ENCODE assay signal across 25 cellular contexts in genomic region chr15:23567921-23568320, GRCh38. TPM values are rescaled to one million over a fixed set of nuclear protein-coding genes. Genes with fewer than 3 reads are reported as not detected.
DNase-seq lines count a peak whose midpoint lies in the region; ATAC-seq lines count a peak whose summit lies in the region.
"Had no signal": no experiment of that assay in that cellular context is flagged by ENCODE, and none has a peak within 500 bp of the region (broad histone marks: within the 10 kb centered on the region; RNA-seq: fewer than 3 reads in every experiment).

No MANE protein-coding gene starts in this region.

- H3K4me3 Mint-ChIP-seq in activated naive CD8-positive, alpha-beta T cell, result peak overlapping the region; percentile 14
- no peak overlapping the region for H3K4me3 Mint-ChIP-seq in activated naive CD8-positive, alpha-beta T cell treated with anti-CD3 and anti-CD28 coated beads, Interleukin-2, amount 50 U/mL, for 24 hours
- H3K4me3 Mint-ChIP-seq: activated CD8-positive, alpha-beta T cell treated with anti-CD3 and anti-CD28 coated beads, Interleukin-2, amount 10 ng/mL, durations not matched to agents 7 days and 5 days; activated T-helper 17 cell treated with anti-CD3 and anti-CD28 coated beads, Interleukin-2, amount 50 U/mL, for 72 hours; B cell; T-helper 2 cell treated with Interferon-gamma antibody and Interleukin-4, amounts not matched to agents 5 μg/mL and 100 μg/mL, for 36 hours had no signal

- no peak overlapping the region for H3K27ac ChIP-seq in thymus (ENCODE audit: low read depth)
- H3K27ac ChIP-seq: breast epithelium, left ventricle myocardium inferior had no signal

- no peaks in the 10 kb centered on the region for H3K27me3 Mint-ChIP-seq in activated naive CD8-positive, alpha-beta T cell
- no peaks in the 10 kb centered on the region for H3K27me3 Mint-ChIP-seq in activated naive CD8-positive, alpha-beta T cell treated with anti-CD3 and anti-CD28 coated beads, Interleukin-2, amount 50 U/mL, for 24 hours
- H3K27me3 Mint-ChIP-seq: B cell had no signal

- no peak for DNase-seq in activated naive CD8-positive, alpha-beta T cell treated with anti-CD3 and anti-CD28 coated beads, Interleukin-2, amount 50 U/mL, for 24 hours
- DNase-seq in NCI-H69 (lab: John Stamatoyannopoulos, UW) (peak; percentile 6), midbrain (lab: John Stamatoyannopoulos, UW) (peak; percentile 63), GM03348 (ENCODE audit: low spot score) (no peak), DMS153 (lab: John Stamatoyannopoulos, UW) (no peak), NCI-H187 (lab: John Stamatoyannopoulos, UW) (no peak)
- DNase-seq: activated CD8-positive, alpha-beta T cell treated with anti-CD3 and anti-CD28 coated beads, Interleukin-2, amount 10 ng/mL, durations not matched to agents 7 days and 5 days; CD8-positive, alpha-beta T cell; KBM-7; left ventricle myocardium inferior; NCI-H187 treated with DMSO at 0.1 percent for 48 hours; NCI-H2171 treated with DMSO at 0.1 percent for 48 hours; NCI-H510A treated with DMSO at 0.1 percent for 48 hours; occipital lobe; SIG-M5; stimulated activated CD4-positive, alpha-beta T cell treated with anti-CD3 and anti-CD28 coated beads, Interleukin-15, amount 100 ng/mL, for 24 hours; stimulated activated CD4-positive, alpha-beta T cell treated with anti-CD3 and anti-CD28 coated beads, Interleukin-4, amount 100 ng/mL, for 4 hours; trophoblast cell had no signal

- H3K4me3 ChIP-seq in thymus (ENCODE audit: low read length), result peak overlapping the region; percentile 6
- H3K4me3 ChIP-seq: breast epithelium, left ventricle myocardium inferior had no signal

- H3K36me3 ChIP-seq in thymus (ENCODE audit: control insufficient read depth, insufficient read depth), result no peaks in the 10 kb centered on the region
- H3K36me3 ChIP-seq: breast epithelium, left ventricle myocardium inferior had no signal

- H3K27ac Mint-ChIP-seq in activated naive CD8-positive, alpha-beta T cell, result no peak overlapping the region
- no peak overlapping the region for H3K27ac Mint-ChIP-seq in activated naive CD8-positive, alpha-beta T cell treated with anti-CD3 and anti-CD28 coated beads, Interleukin-2, amount 50 U/mL, for 24 hours
- H3K27ac Mint-ChIP-seq: activated CD8-positive, alpha-beta T cell treated with anti-CD3 and anti-CD28 coated beads, Interleukin-2, amount 10 ng/mL, durations not matched to agents 7 days and 5 days; activated naive CD4-positive, alpha-beta T cell treated with anti-CD3 and anti-CD28 coated beads, Interleukin-2, amount 50 U/mL, for 24 hours; activated T-helper 17 cell treated with anti-CD3 and anti-CD28 coated beads, Interleukin-2, amount 50 U/mL, for 72 hours; B cell; CD8-positive, alpha-beta T cell; T-helper 2 cell treated with Interferon-gamma antibody and Interleukin-4, amounts not matched to agents 5 μg/mL and 100 μg/mL, for 36 hours had no signal

- H3K27me3 ChIP-seq in thymus (ENCODE audit: control insufficient read depth, insufficient read depth), result no peaks in the 10 kb centered on the region
- H3K27me3 ChIP-seq: breast epithelium had no signal

- no peak for ATAC-seq in activated naive CD8-positive, alpha-beta T cell treated with anti-CD3 and anti-CD28 coated beads, Interleukin-2, amount 50 U/mL, for 24 hours
- ATAC-seq: activated CD8-positive, alpha-beta T cell treated with anti-CD3 and anti-CD28 coated beads, Interleukin-2, amount 10 ng/mL, durations not matched to agents 7 days and 5 days; activated T-helper 17 cell treated with anti-CD3 and anti-CD28 coated beads, Interleukin-2, amount 50 U/mL, for 72 hours; CD8-positive, alpha-beta T cell had no signal

- H3K9me3 ChIP-seq in thymus (ENCODE audit: control insufficient read depth), result peaks cover 1% of the 10 kb centered on the region

- H3K9me3 Mint-ChIP-seq in activated naive CD8-positive, alpha-beta T cell (ENCODE audit: low read depth), result no peaks in the 10 kb centered on the region
- H3K9me3 Mint-ChIP-seq in activated naive CD8-positive, alpha-beta T cell treated with anti-CD3 and anti-CD28 coated beads, Interleukin-2, amount 50 U/mL, for 24 hours, result no peaks in the 10 kb centered on the region
- H3K9me3 Mint-ChIP-seq: CD8-positive, alpha-beta T cell had no signal

- WGBS in thymus, result 75% methylated on average over 1 of the region's 1 CpG

- H3K36me3 Mint-ChIP-seq in activated naive CD8-positive, alpha-beta T cell, result no peaks in the 10 kb centered on the region
- no peaks in the 10 kb centered on the region for H3K36me3 Mint-ChIP-seq in activated naive CD8-positive, alpha-beta T cell treated with anti-CD3 and anti-CD28 coated beads, Interleukin-2, amount 50 U/mL, for 24 hours (ENCODE audit: low read depth)
- H3K36me3 Mint-ChIP-seq: activated naive CD4-positive, alpha-beta T cell treated with anti-CD3 and anti-CD28 coated beads, Interleukin-2, amount 50 U/mL, for 24 hours; CD8-positive, alpha-beta T cell had no signal

- H3K4me1 Mint-ChIP-seq in activated naive CD8-positive, alpha-beta T cell (ENCODE audit: low read depth), result peaks cover 6% of the 10 kb centered on the region
- H3K4me1 Mint-ChIP-seq in activated naive CD8-positive, alpha-beta T cell treated with anti-CD3 and anti-CD28 coated beads, Interleukin-2, amount 50 U/mL, for 24 hours, result peaks cover 2% of the 10 kb centered on the region
- H3K4me1 Mint-ChIP-seq: activated naive CD4-positive, alpha-beta T cell treated with anti-CD3 and anti-CD28 coated beads, Interleukin-2, amount 50 U/mL, for 24 hours; activated T-helper 17 cell treated with anti-CD3 and anti-CD28 coated beads, Interleukin-2, amount 50 U/mL, for 72 hours; B cell had no signal

- no peaks in the 10 kb centered on the region for H3K4me1 ChIP-seq in thymus (ENCODE audit: control insufficient read depth, insufficient read depth, low read length)
- H3K4me1 ChIP-seq: breast epithelium, left ventricle myocardium inferior had no signal

RNA-seq across cellular contexts. Expression of gene MKRN3, which starts 2.4 kb away (rescaled TPM):
- polyA plus RNA-seq in thymus, result 1.3 TPM

Comparison
In these comparisons a context has a peak if more than half of its experiments do, and no peak if none do; other contexts are left out.
1. DNase-seq: peak in NCI-H69 (single experiment) and midbrain (single experiment); none in activated naive CD8-positive, alpha-beta T cell treated with anti-CD3 and anti-CD28 coated beads, Interleukin-2, amount 50 U/mL, for 24 hours (single experiment), GM03348 (single experiment), DMS153 (single experiment) and NCI-H187 (0 of 2).